In genomic region chr4:39637572-39638357, GRCh38 we compare ENCODE assay signal across 8 cellular contexts. TPM values are rescaled to one million over a fixed set of nuclear protein-coding genes. Genes with fewer than 3 reads are reported as not detected.
DNase-seq lines count a peak whose midpoint lies in the region; ATAC-seq and TF ChIP-seq lines count a peak whose summit lies in the region.

No MANE protein-coding gene starts in this region.

- no peaks in the 10 kb centered on the region for H3K27me3 ChIP-seq in testis

- H3K36me3 Mint-ChIP-seq in activated CD4-positive, alpha-beta memory T cell treated with anti-CD3 and anti-CD28 coated beads, Interleukin-2, amount 10 ng/mL, durations not matched to agents 7 days and 5 days (ENCODE audit: low read depth): no peaks in the 10 kb centered on the region

- H3K4me3 Mint-ChIP-seq in activated CD4-positive, alpha-beta memory T cell treated with anti-CD3 and anti-CD28 coated beads, Interleukin-2, amount 10 ng/mL, durations not matched to agents 7 days and 5 days: peak overlapping the region; percentile 84

- intact Hi-C loops in mucosa of descending colon (cut with DNase I, micrococcal nuclease) (loop anchor here (5.0 to 10.0 kb wide), 2 partner anchors 110 to 113 kb away; partner anchors contain the start of gene UGDH (in 2 of the 2)), testis (cut with DNase I; ENCODE audit: low total_unique reads) (loop anchor here (10.0 kb wide), 1 partner anchor 113 kb away; the partner anchor contains the start of gene UGDH)

- peak overlapping the region; percentile 97 to 99 for H3K27ac ChIP-seq in testis

- TF ChIP-seq CTCF in mucosa of descending colon (IDR thresholded peaks at IDR 0.05) (no peak), testis (IDR thresholded peaks at IDR 0.05) (no peak)

- H3K36me3 ChIP-seq in mucosa of descending colon (ENCODE audit: low read depth): no peaks in the 10 kb centered on the region
- H3K36me3 ChIP-seq in testis (ENCODE audit: low read depth, missing control alignments): no peaks in the 10 kb centered on the region

- POLR2A ChIA-PET in activated CD4-positive, alpha-beta memory T cell treated with anti-CD3 and anti-CD28 coated beads, Interleukin-2, amount 10 ng/mL, durations not matched to agents 7 days and 5 days (lab: Charles Lee): interaction anchor here (0.6 to 4.2 kb wide), 12 partner anchors 13 to 418 kb away, joined by 3 to 25 read pairs (median 4); partner anchors contain the start of genes LIAS, N4BP2, RFC1 and RPL9

- peaks cover 31% of the 10 kb centered on the region for H3K4me1 Mint-ChIP-seq in activated CD4-positive, alpha-beta memory T cell treated with anti-CD3 and anti-CD28 coated beads, Interleukin-2, amount 10 ng/mL, durations not matched to agents 7 days and 5 days

- H3K4me1 ChIP-seq in mucosa of descending colon (ENCODE audit: low read depth) (peaks cover 23% of the 10 kb centered on the region), testis (peaks cover 12% of the 10 kb centered on the region)

- no peaks in the 10 kb centered on the region for H3K9me3 ChIP-seq in mucosa of descending colon
- no peaks in the 10 kb centered on the region for H3K9me3 ChIP-seq in testis

- CTCF ChIA-PET in activated CD4-positive, alpha-beta memory T cell treated with anti-CD3 and anti-CD28 coated beads, Interleukin-2, amount 10 ng/mL, durations not matched to agents 7 days and 5 days (lab: Charles Lee): interaction anchor here (0.6 to 1.4 kb wide), 4 partner anchors 60 to 341 kb away, joined by 3 to 6 read pairs (median 4); partner anchors contain the start of genes PDS5A and UBE2K

- ATAC-seq in GM21717 (IDR thresholded peaks at IDR 0.05; ENCODE audit: unreplicated experiment) (peak; percentile 8), mucosa of descending colon (peak; percentile 39), GM18873 (IDR thresholded peaks at IDR 0.05; ENCODE audit: low FRiP score, unreplicated experiment) (no peak)

- WGBS in testis, 2 donors: 0 to 1% methylated on average over 30 of the region's 30 CpGs

- peak overlapping the region; percentile 76 for H3K27ac Mint-ChIP-seq in activated CD4-positive, alpha-beta memory T cell treated with anti-CD3 and anti-CD28 coated beads, Interleukin-2, amount 10 ng/mL, durations not matched to agents 7 days and 5 days

- peak overlapping the region; percentile 95 for H3K4me3 ChIP-seq in mucosa of descending colon
- peak overlapping the region; percentile 93 to 95 for H3K4me3 ChIP-seq in testis

- DNase-seq in DMS53 treated with DMSO at 0.1 percent for 48 hours (lab: John Stamatoyannopoulos, UW; ENCODE audit: unreplicated experiment): peak; percentile 58
- DNase-seq in NCI-H1694 treated with DMSO at 0.1 percent for 48 hours (lab: John Stamatoyannopoulos, UW): peak; percentile 22
- DNase-seq in activated CD4-positive, alpha-beta memory T cell treated with anti-CD3 and anti-CD28 coated beads, Interleukin-2, amount 10 ng/mL, durations not matched to agents 7 days and 5 days: peak; percentile 24
- peak; percentile 56 to 61 for DNase-seq in erythroblast (lab: John Stamatoyannopoulos, UW)
- DNase-seq in mucosa of descending colon: peak; percentile 70 to 73 (median 73)
- DNase-seq in testis: peak; percentile 77

- no peak for TF ChIP-seq POLR2A in erythroblast (IDR thresholded peaks at IDR 0.05; ENCODE audit: low read length)
- TF ChIP-seq POLR2A in testis (IDR thresholded peaks at IDR 0.05): no peak

- H3K9me3 Mint-ChIP-seq in activated CD4-positive, alpha-beta memory T cell treated with anti-CD3 and anti-CD28 coated beads, Interleukin-2, amount 10 ng/mL, durations not matched to agents 7 days and 5 days: no peaks in the 10 kb centered on the region

- H3K27me3 Mint-ChIP-seq in activated CD4-positive, alpha-beta memory T cell treated with anti-CD3 and anti-CD28 coated beads, Interleukin-2, amount 10 ng/mL, durations not matched to agents 7 days and 5 days: peaks cover 3% of the 10 kb centered on the region

RNA-seq across cellular contexts. Expression of gene SMIM14, which starts 0.9 kb away (rescaled TPM):
- 1 to 10 TPM; 7.2 to 7.6 TPM for total RNA-seq in activated CD4-positive, alpha-beta memory T cell treated with anti-CD3 and anti-CD28 coated beads, Interleukin-2, amount 10 ng/mL, durations not matched to agents 7 days and 5 days
- total RNA-seq in mucosa of descending colon: 100 to 1,000 TPM in 2 of 3 donors, 10 to 100 TPM in 1; 69.5 to 142 (median 123) TPM
- 10 to 100 TPM; 20.4 to 32.0 TPM for total RNA-seq in testis
- polyA plus RNA-seq in testis (ENCODE audit: insufficient read depth, low read depth, low replicate concordance): 73.8 TPM

Comparison
In these comparisons a context has a peak if more than half of its experiments do, and no peak if none do; other contexts are left out.
1. DNase-seq: peak in every context shown above with its lines; median percentile 77 in testis; 73 in mucosa of descending colon; 58 in erythroblast; 58 in DMS53 treated with DMSO at 0.1 percent for 48 hours; 24 in activated CD4-positive, alpha-beta memory T cell treated with anti-CD3 and anti-CD28 coated beads, Interleukin-2, amount 10 ng/mL, durations not matched to agents 7 days and 5 days; 22 in NCI-H1694 treated with DMSO at 0.1 percent for 48 hours.